ENCODE assay signal across 8 cellular contexts in genomic region chr12:115871714-115872113, GRCh38.
A peak's percentile ranks its signal among the peaks of the same experiment; 100 is the strongest.
DNase-seq lines count a peak whose midpoint lies in the region; ATAC-seq and TF ChIP-seq lines count a peak whose summit lies in the region.

No MANE protein-coding gene starts in this region.

- H3K27me3 ChIP-seq in A673 (replicated peaks; ENCODE audit: insufficient read depth, low read depth, low read length, poor library complexity): no peaks in the 10 kb centered on the region
- no peaks in the 10 kb centered on the region for H3K27me3 ChIP-seq in thoracic aorta (replicated peaks; ENCODE audit: insufficient read depth)

- no peak overlapping the region for H3K27ac ChIP-seq in A673 (ENCODE audit: low read depth, low read length, poor library complexity, severe bottlenecking)
- H3K27ac ChIP-seq in thoracic aorta: no peak overlapping the region

- TF ChIP-seq CTCF in A673 (conservative IDR thresholded peaks at IDR 0.05; ENCODE audit: low read depth, low read length) (peak; percentile 69), GM13976 (IDR thresholded peaks at IDR 0.05; ENCODE audit: borderline replicate concordance, control extremely low read depth, extremely low read depth, insufficient read depth, missing control alignments) (no peak), glutamatergic neuron (IDR thresholded peaks at IDR 0.05; ENCODE audit: partially characterized antibody, unreplicated experiment) (peak; percentile 85), thoracic aorta (IDR thresholded peaks at IDR 0.05) (peak; percentile 35)

- DNase-seq in A673 (ENCODE audit: low spot score): peak; percentile 62
- peak; percentile 50 for DNase-seq in GM13976 (ENCODE audit: low spot score)
- peak; percentile 20 for DNase-seq in Jurkat, Clone E6-1 (ENCODE audit: low read depth, low spot score)
- DNase-seq in SIG-M5 (lab: John Stamatoyannopoulos, UW): peak; percentile 10
- DNase-seq in glutamatergic neuron: peak; percentile 24
- no peak for DNase-seq in thoracic aorta (ENCODE audit: low spot score)
- DNase-seq in activated CD4-positive, alpha-beta T cell treated with anti-CD3 and anti-CD28 coated beads, Interleukin-2, amount 10 ng/mL, durations not matched to agents 7 days and 5 days: no peak

- no peaks in the 10 kb centered on the region for H3K36me3 Mint-ChIP-seq in glutamatergic neuron (ENCODE audit: unreplicated experiment)
- H3K36me3 Mint-ChIP-seq in activated CD4-positive, alpha-beta T cell treated with anti-CD3 and anti-CD28 coated beads, Interleukin-2, amount 10 ng/mL, durations not matched to agents 7 days and 5 days (ENCODE audit: low read depth): no peaks in the 10 kb centered on the region

- no peak overlapping the region for H3K4me3 Mint-ChIP-seq in glutamatergic neuron (ENCODE audit: unreplicated experiment)
- H3K4me3 Mint-ChIP-seq in activated CD4-positive, alpha-beta T cell treated with anti-CD3 and anti-CD28 coated beads, Interleukin-2, amount 10 ng/mL, durations not matched to agents 7 days and 5 days: no peak overlapping the region

- no peaks in the 10 kb centered on the region for H3K9me3 Mint-ChIP-seq in glutamatergic neuron (ENCODE audit: unreplicated experiment)
- no peaks in the 10 kb centered on the region for H3K9me3 Mint-ChIP-seq in activated CD4-positive, alpha-beta T cell treated with anti-CD3 and anti-CD28 coated beads, Interleukin-2, amount 10 ng/mL, durations not matched to agents 7 days and 5 days

- no peak overlapping the region for H3K27ac Mint-ChIP-seq in glutamatergic neuron (ENCODE audit: unreplicated experiment)
- no peak overlapping the region for H3K27ac Mint-ChIP-seq in activated CD4-positive, alpha-beta T cell treated with anti-CD3 and anti-CD28 coated beads, Interleukin-2, amount 10 ng/mL, durations not matched to agents 7 days and 5 days

- intact Hi-C loops in A673 (cut with micrococcal nuclease; ENCODE audit: unreplicated experiment): no loop called here

- H3K36me3 ChIP-seq in A673 (ENCODE audit: insufficient read depth, low read length, poor library complexity, severe bottlenecking): no peaks in the 10 kb centered on the region
- no peaks in the 10 kb centered on the region for H3K36me3 ChIP-seq in thoracic aorta

- in situ Hi-C loops in GM13976 (cut with MboI; ENCODE audit: low sequenced_read_pairs, unreplicated experiment): no loop called here

- no peaks in the 10 kb centered on the region for H3K4me1 ChIP-seq in A673 (ENCODE audit: insufficient read depth, low read length, poor library complexity, severe bottlenecking)
- H3K4me1 ChIP-seq in thoracic aorta (ENCODE audit: control insufficient read depth in 1 of 2, low read depth in 2 of 2): no peaks in the 10 kb centered on the region

- H3K4me1 Mint-ChIP-seq in glutamatergic neuron (ENCODE audit: low read depth, unreplicated experiment): peaks cover 8% of the 10 kb centered on the region
- no peaks in the 10 kb centered on the region for H3K4me1 Mint-ChIP-seq in activated CD4-positive, alpha-beta T cell treated with anti-CD3 and anti-CD28 coated beads, Interleukin-2, amount 10 ng/mL, durations not matched to agents 7 days and 5 days

- H3K27me3 Mint-ChIP-seq in glutamatergic neuron (ENCODE audit: unreplicated experiment): peaks cover 6% of the 10 kb centered on the region
- H3K27me3 Mint-ChIP-seq in activated CD4-positive, alpha-beta T cell treated with anti-CD3 and anti-CD28 coated beads, Interleukin-2, amount 10 ng/mL, durations not matched to agents 7 days and 5 days: peaks cover 22% of the 10 kb centered on the region

- no peak for ATAC-seq in thoracic aorta (ENCODE audit: insufficient number of reproducible peaks, low FRiP score, low read depth)
- ATAC-seq in GM21723 (IDR thresholded peaks at IDR 0.05; ENCODE audit: unreplicated experiment): no peak

- no TSS peak for BruUV-seq in A673 (replicated peaks; lab: Mats Ljungman, UMichigan)

- POLR2A ChIA-PET in A673 (lab: Charles Lee; ENCODE audit: low non-redundant PET): no interaction called here
- POLR2A ChIA-PET in activated CD4-positive, alpha-beta T cell treated with anti-CD3 and anti-CD28 coated beads, Interleukin-2, amount 10 ng/mL, durations not matched to agents 7 days and 5 days (lab: Charles Lee): no interaction called here

- CTCF ChIA-PET in A673 (lab: Charles Lee): no interaction called here
- CTCF ChIA-PET in activated CD4-positive, alpha-beta T cell treated with anti-CD3 and anti-CD28 coated beads, Interleukin-2, amount 10 ng/mL, durations not matched to agents 7 days and 5 days (lab: Charles Lee): interaction anchor here (0.7 to 0.8 kb wide), 3 partner anchors 14 to 1911 kb away, joined by 3 to 4 read pairs (median 3); no protein-coding TSS in a partner anchor

- H3K9me3 ChIP-seq in A673 (ENCODE audit: low read depth, low read length, poor library complexity, severe bottlenecking) (no peaks in the 10 kb centered on the region), thoracic aorta (no peaks in the 10 kb centered on the region)

- H3K4me3 ChIP-seq in A673 (ENCODE audit: low read depth, low read length, poor library complexity, severe bottlenecking): no peak overlapping the region
- H3K4me3 ChIP-seq in Jurkat, Clone E6-1 (ENCODE audit: low read length): no peak overlapping the region
- no peak overlapping the region for H3K4me3 ChIP-seq in thoracic aorta

Comparison
In these comparisons a context has a peak if more than half of its experiments do, and no peak if none do; other contexts are left out.
1. DNase-seq: peak in A673 (single experiment), GM13976 (single experiment), Jurkat, Clone E6-1 (single experiment), SIG-M5 (single experiment) and glutamatergic neuron (single experiment); none in thoracic aorta (single experiment) and activated CD4-positive, alpha-beta T cell treated with anti-CD3 and anti-CD28 coated beads, Interleukin-2, amount 10 ng/mL, durations not matched to agents 7 days and 5 days (single experiment).